ENCODE assay signal across 9 cellular contexts in genomic region chr10:104614245-104614831, GRCh38. TPM values are rescaled to one million over a fixed set of nuclear protein-coding genes. Genes with fewer than 3 reads are reported as not detected.
DNase-seq lines count a peak whose midpoint lies in the region; ATAC-seq, FAIRE-seq and TF ChIP-seq lines count a peak whose summit lies in the region.
"Had no signal": no experiment of that assay in that cellular context is flagged by ENCODE, and none has a peak within 500 bp of the region (broad histone marks: within the 10 kb centered on the region; RNA-seq: fewer than 3 reads in every experiment).

No MANE protein-coding gene starts in this region.

- no peaks in the 10 kb centered on the region for H3K4me1 ChIP-seq in OCI-LY1 (ENCODE audit: insufficient read depth, low read length, severe bottlenecking)
- H3K4me1 ChIP-seq: body of pancreas had no signal

- TF ChIP-seq CTCF in OCI-LY1 (IDR thresholded peaks at IDR 0.05; ENCODE audit: low read length), result peak; percentile 67
- peak; percentile 63 for TF ChIP-seq CTCF in choroid plexus epithelial cell (conservative IDR thresholded peaks at IDR 0.05; ENCODE audit: low read depth, low read length)

- no peak overlapping the region for H3K27ac ChIP-seq in OCI-LY1 (ENCODE audit: low read depth, low read length, poor library complexity, severe bottlenecking)
- H3K27ac ChIP-seq: body of pancreas had no signal

- no peaks in the 10 kb centered on the region for H3F3A ChIP-seq in OCI-LY1 (ENCODE audit: insufficient read depth, low read length)

- no peaks in the 10 kb centered on the region for H4K20me1 ChIP-seq in OCI-LY1 (ENCODE audit: insufficient read depth, low read length)

- no peak for FAIRE-seq in H54 (lab: Jason Lieb, UNC)

- no peak overlapping the region for H3K4me3 ChIP-seq in OCI-LY1 (ENCODE audit: low read depth, low read length, poor library complexity, severe bottlenecking)
- H3K4me3 ChIP-seq in choroid plexus epithelial cell (ENCODE audit: low read depth, low read length), result no peak overlapping the region
- H3K4me3 ChIP-seq: body of pancreas had no signal

- H3K9ac ChIP-seq in OCI-LY1 (ENCODE audit: low read length), result no peak overlapping the region

- H3K4me2 ChIP-seq in OCI-LY1 (ENCODE audit: low read length), result no peak overlapping the region

- no peaks in the 10 kb centered on the region for H3K9me3 ChIP-seq in OCI-LY1 (ENCODE audit: low read length)
- H3K9me3 ChIP-seq: body of pancreas had no signal

- intact Hi-C loops in activated T-helper 1 cell treated with anti-CD3 and anti-CD28 coated beads, Interleukin-12 subunit alpha, Interleukin-12 subunit beta, Interleukin-2, Interleukin-4 antibody, amounts not matched to agents 30 ng/mL and 10 ng/mL and 1 ng/mL, durations not matched to agents 14 hours and 24 hours and 36 hours (cut with micrococcal nuclease), result loop anchor here (1.0 to 2.0 kb wide), 2 partner anchors 34 to 208 kb away; no protein-coding TSS in a partner anchor

- H3K27ac Mint-ChIP-seq in activated T-helper 1 cell treated with anti-CD3 and anti-CD28 coated beads, Interleukin-12 subunit alpha, Interleukin-12 subunit beta, Interleukin-2, Interleukin-4 antibody, amounts not matched to agents 30 ng/mL and 10 ng/mL and 1 ng/mL, durations not matched to agents 14 hours and 24 hours and 36 hours, result no peak overlapping the region

- H3K27me3 Mint-ChIP-seq in activated T-helper 1 cell treated with anti-CD3 and anti-CD28 coated beads, Interleukin-12 subunit alpha, Interleukin-12 subunit beta, Interleukin-2, Interleukin-4 antibody, amounts not matched to agents 30 ng/mL and 10 ng/mL and 1 ng/mL, durations not matched to agents 14 hours and 24 hours and 36 hours (ENCODE audit: insufficient read depth), result peaks cover 6% of the 10 kb centered on the region

- no peaks in the 10 kb centered on the region for H3K27me3 ChIP-seq in OCI-LY1 (ENCODE audit: insufficient read depth, low read length)
- H3K27me3 ChIP-seq: body of pancreas had no signal

- no peak for TF ChIP-seq POLR2A in H54 (IDR thresholded peaks at IDR 0.05; ENCODE audit: low read depth, low read length)

- H3K4me1 Mint-ChIP-seq in activated T-helper 1 cell treated with anti-CD3 and anti-CD28 coated beads, Interleukin-12 subunit alpha, Interleukin-12 subunit beta, Interleukin-2, Interleukin-4 antibody, amounts not matched to agents 30 ng/mL and 10 ng/mL and 1 ng/mL, durations not matched to agents 14 hours and 24 hours and 36 hours (ENCODE audit: low read depth), result no peaks in the 10 kb centered on the region

- H3K36me3 Mint-ChIP-seq in activated T-helper 1 cell treated with anti-CD3 and anti-CD28 coated beads, Interleukin-12 subunit alpha, Interleukin-12 subunit beta, Interleukin-2, Interleukin-4 antibody, amounts not matched to agents 30 ng/mL and 10 ng/mL and 1 ng/mL, durations not matched to agents 14 hours and 24 hours and 36 hours (ENCODE audit: low read depth), result no peaks in the 10 kb centered on the region

- no peaks in the 10 kb centered on the region for H3K36me3 ChIP-seq in OCI-LY1 (ENCODE audit: insufficient read depth, low read length)

- H2AFZ ChIP-seq in OCI-LY1 (ENCODE audit: low read length), result no peak overlapping the region

- no peaks in the 10 kb centered on the region for H3K79me2 ChIP-seq in OCI-LY1 (ENCODE audit: insufficient read depth, low read length)

- no peaks in the 10 kb centered on the region for H3K9me2 ChIP-seq in OCI-LY1 (ENCODE audit: low read depth, low read length)

- peak; percentile 41 for DNase-seq in activated CD4-positive, CD25-positive, alpha-beta regulatory T cell treated with anti-CD3 and anti-CD28 coated beads, Interleukin-2, amount 50 U/mL, for 72 hours
- no peak for DNase-seq in activated CD4-positive, CD25-positive, alpha-beta regulatory T cell (lab: John Stamatoyannopoulos, UW)
- peak; percentile 54 for DNase-seq in H54 (ENCODE audit: insufficient read length, low spot score)
- peak; percentile 36 for DNase-seq in choroid plexus epithelial cell (ENCODE audit: low read depth)
- DNase-seq in stimulated activated CD4-positive, alpha-beta T cell treated with anti-CD3 and anti-CD28 coated beads, Interleukin-12 subunit alpha, Interleukin-12 subunit beta, amount 100 ng/mL, for 4 hours, result peak; percentile 12
- DNase-seq in activated T-helper 1 cell treated with anti-CD3 and anti-CD28 coated beads, Interleukin-12 subunit alpha, Interleukin-12 subunit beta, Interleukin-2, Interleukin-4 antibody, amounts not matched to agents 30 ng/mL and 10 ng/mL and 1 ng/mL, durations not matched to agents 14 hours and 24 hours and 36 hours (ENCODE audit: low spot score), result no peak

- H3K9me3 Mint-ChIP-seq in activated T-helper 1 cell treated with anti-CD3 and anti-CD28 coated beads, Interleukin-12 subunit alpha, Interleukin-12 subunit beta, Interleukin-2, Interleukin-4 antibody, amounts not matched to agents 30 ng/mL and 10 ng/mL and 1 ng/mL, durations not matched to agents 14 hours and 24 hours and 36 hours, result no peaks in the 10 kb centered on the region

- no peak for ATAC-seq in HG02970 (IDR thresholded peaks at IDR 0.05; ENCODE audit: low FRiP score, unreplicated experiment)
- ATAC-seq: body of pancreas had no signal

- no peak overlapping the region for H3K4me3 Mint-ChIP-seq in activated T-helper 1 cell treated with anti-CD3 and anti-CD28 coated beads, Interleukin-12 subunit alpha, Interleukin-12 subunit beta, Interleukin-2, Interleukin-4 antibody, amounts not matched to agents 30 ng/mL and 10 ng/mL and 1 ng/mL, durations not matched to agents 14 hours and 24 hours and 36 hours

RNA-seq across cellular contexts. Expression of gene SORCS3, which starts 26.8 kb away (rescaled TPM):
- not detected in 2 replicates for total RNA-seq in activated T-helper 1 cell treated with anti-CD3 and anti-CD28 coated beads, Interleukin-12 subunit alpha, Interleukin-12 subunit beta, Interleukin-2, Interleukin-4 antibody, amounts not matched to agents 30 ng/mL and 10 ng/mL and 1 ng/mL, durations not matched to agents 14 hours and 24 hours and 36 hours
- total RNA-seq: body of pancreas had no signal

Comparison
In these comparisons a context has a peak if more than half of its experiments do, and no peak if none do; other contexts are left out.
1. DNase-seq: peak in activated CD4-positive, CD25-positive, alpha-beta regulatory T cell treated with anti-CD3 and anti-CD28 coated beads, Interleukin-2, amount 50 U/mL, for 72 hours (single experiment), H54 (single experiment), choroid plexus epithelial cell (single experiment) and stimulated activated CD4-positive, alpha-beta T cell treated with anti-CD3 and anti-CD28 coated beads, Interleukin-12 subunit alpha, Interleukin-12 subunit beta, amount 100 ng/mL, for 4 hours (single experiment); none in activated CD4-positive, CD25-positive, alpha-beta regulatory T cell (0 of 4) and activated T-helper 1 cell treated with anti-CD3 and anti-CD28 coated beads, Interleukin-12 subunit alpha, Interleukin-12 subunit beta, Interleukin-2, Interleukin-4 antibody, amounts not matched to agents 30 ng/mL and 10 ng/mL and 1 ng/mL, durations not matched to agents 14 hours and 24 hours and 36 hours (single experiment).